ENCODE assay signal across 1 cellular context in genomic region chr12:31728917-31729640, GRCh38.
TF ChIP-seq lines count a peak whose summit lies in the region.

Gene AMN1 (minus strand): TSS chr12:31729021. CDS start chr12:31729008, 13 bp downstream.

TF ChIP-seq in HepG2, 621 proteins besides CTCF, POLR2A, EP300 and RAD21 (continued from another document and continues in another):
- TF ChIP-seq ZBTB4 (CRISPR knock-in tag; IDR thresholded peaks at IDR 0.05; ENCODE audit: borderline replicate concordance), result no peak
- no peak for TF ChIP-seq ZNF597 (CRISPR knock-in tag; IDR thresholded peaks at IDR 0.05)
- peak; percentile 94 for TF ChIP-seq SP4 (CRISPR knock-in tag; IDR thresholded peaks at IDR 0.05)
- TF ChIP-seq ZNF431 (CRISPR knock-in tag; IDR thresholded peaks at IDR 0.05; ENCODE audit: borderline replicate concordance, low read depth), result peak; percentile 75; the same call in 1 of the 2 replicates
- TF ChIP-seq CEBPZ (IDR thresholded peaks at IDR 0.05; ENCODE audit: low read length), result no peak
- TF ChIP-seq, protein P1, sequence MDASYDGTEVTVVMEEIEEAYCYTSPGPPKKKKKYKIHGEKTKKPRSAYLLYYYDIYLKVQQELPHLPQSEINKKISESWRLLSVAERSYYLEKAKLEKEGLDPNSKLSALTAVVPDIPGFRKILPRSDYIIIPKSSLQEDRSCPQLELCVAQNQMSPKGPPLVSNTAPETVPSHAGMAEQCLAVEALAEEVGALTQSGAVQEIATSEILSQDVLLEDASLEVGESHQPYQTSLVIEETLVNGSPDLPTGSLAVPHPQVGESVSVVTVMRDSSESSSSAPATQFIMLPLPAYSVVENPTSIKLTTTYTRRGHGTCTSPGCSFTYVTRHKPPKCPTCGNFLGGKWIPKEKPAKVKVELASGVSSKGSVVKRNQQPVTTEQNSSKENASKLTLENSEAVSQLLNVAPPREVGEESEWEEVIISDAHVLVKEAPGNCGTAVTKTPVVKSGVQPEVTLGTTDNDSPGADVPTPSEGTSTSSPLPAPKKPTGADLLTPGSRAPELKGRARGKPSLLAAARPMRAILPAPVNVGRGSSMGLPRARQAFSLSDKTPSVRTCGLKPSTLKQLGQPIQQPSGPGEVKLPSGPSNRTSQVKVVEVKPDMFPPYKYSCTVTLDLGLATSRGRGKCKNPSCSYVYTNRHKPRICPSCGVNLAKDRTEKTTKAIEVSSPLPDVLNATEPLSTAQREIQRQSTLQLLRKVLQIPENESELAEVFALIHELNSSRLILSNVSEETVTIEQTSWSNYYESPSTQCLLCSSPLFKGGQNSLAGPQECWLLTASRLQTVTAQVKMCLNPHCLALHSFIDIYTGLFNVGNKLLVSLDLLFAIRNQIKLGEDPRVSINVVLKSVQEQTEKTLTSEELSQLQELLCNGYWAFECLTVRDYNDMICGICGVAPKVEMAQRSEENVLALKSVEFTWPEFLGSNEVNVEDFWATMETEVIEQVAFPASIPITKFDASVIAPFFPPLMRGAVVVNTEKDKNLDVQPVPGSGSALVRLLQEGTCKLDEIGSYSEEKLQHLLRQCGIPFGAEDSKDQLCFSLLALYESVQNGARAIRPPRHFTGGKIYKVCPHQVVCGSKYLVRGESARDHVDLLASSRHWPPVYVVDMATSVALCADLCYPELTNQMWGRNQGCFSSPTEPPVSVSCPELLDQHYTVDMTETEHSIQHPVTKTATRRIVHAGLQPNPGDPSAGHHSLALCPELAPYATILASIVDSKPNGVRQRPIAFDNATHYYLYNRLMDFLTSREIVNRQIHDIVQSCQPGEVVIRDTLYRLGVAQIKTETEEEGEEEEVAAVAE (CRISPR knock-in tag; IDR thresholded peaks at IDR 0.05; ENCODE audit: borderline replicate concordance), result 0 out of 2 replicates have a peak, but pooled peaks have one; percentile 67
- peak; percentile 90 for TF ChIP-seq ZGPAT (CRISPR knock-in tag; IDR thresholded peaks at IDR 0.05)
- no peak for TF ChIP-seq RARG (CRISPR knock-in tag; IDR thresholded peaks at IDR 0.05; ENCODE audit: low read depth)
- peak; percentile 52; the same call in 1 of the 2 replicates for TF ChIP-seq NFKB2 (CRISPR knock-in tag; IDR thresholded peaks at IDR 0.05; ENCODE audit: borderline replicate concordance)
- TF ChIP-seq ZC3H4 (CRISPR knock-in tag; IDR thresholded peaks at IDR 0.05; ENCODE audit: borderline replicate concordance), result no peak
- TF ChIP-seq EZH2 (conservative IDR thresholded peaks at IDR 0.05; ENCODE audit: low read depth, low read length), result no peak
- TF ChIP-seq ZNF18 (CRISPR knock-in tag; IDR thresholded peaks at IDR 0.05; ENCODE audit: insufficient replicate concordance), result no peak
- TF ChIP-seq, protein P2, sequence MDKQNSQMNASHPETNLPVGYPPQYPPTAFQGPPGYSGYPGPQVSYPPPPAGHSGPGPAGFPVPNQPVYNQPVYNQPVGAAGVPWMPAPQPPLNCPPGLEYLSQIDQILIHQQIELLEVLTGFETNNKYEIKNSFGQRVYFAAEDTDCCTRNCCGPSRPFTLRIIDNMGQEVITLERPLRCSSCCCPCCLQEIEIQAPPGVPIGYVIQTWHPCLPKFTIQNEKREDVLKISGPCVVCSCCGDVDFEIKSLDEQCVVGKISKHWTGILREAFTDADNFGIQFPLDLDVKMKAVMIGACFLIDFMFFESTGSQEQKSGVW (CRISPR knock-in tag; IDR thresholded peaks at IDR 0.05; ENCODE audit: borderline replicate concordance), result no peak
- peak; percentile 52; the same call in 1 of the 2 replicates for TF ChIP-seq ZBTB20 (CRISPR knock-in tag; IDR thresholded peaks at IDR 0.05; ENCODE audit: borderline replicate concordance, low read depth)
- TF ChIP-seq ZNF788 (CRISPR knock-in tag; IDR thresholded peaks at IDR 0.05; ENCODE audit: borderline replicate concordance), result peak; percentile 16; the same call in 1 of the 2 replicates
- TF ChIP-seq PAWR (CRISPR knock-in tag; IDR thresholded peaks at IDR 0.05; ENCODE audit: borderline replicate concordance), result no peak
- TF ChIP-seq IKZF5 (CRISPR knock-in tag; IDR thresholded peaks at IDR 0.05), result peak; percentile 89
- 0 out of 2 replicates have a peak, but pooled peaks have one; percentile 12 for TF ChIP-seq GFI1 (CRISPR knock-in tag; IDR thresholded peaks at IDR 0.05; ENCODE audit: borderline replicate concordance)
- 0 out of 2 replicates have a peak, but pooled peaks have one; percentile 64 for TF ChIP-seq EED (CRISPR knock-in tag; IDR thresholded peaks at IDR 0.05)
- no peak for TF ChIP-seq ZNF746 (CRISPR knock-in tag; IDR thresholded peaks at IDR 0.05)
- peak; percentile 28; the same call in 1 of the 2 replicates for TF ChIP-seq RFX3 (CRISPR knock-in tag; IDR thresholded peaks at IDR 0.05)
- no peak for TF ChIP-seq NFRKB (IDR thresholded peaks at IDR 0.05)
- TF ChIP-seq ZNF781 (CRISPR knock-in tag; IDR thresholded peaks at IDR 0.05; ENCODE audit: borderline replicate concordance, not compliant biosample characterization), result peak; percentile 77
- TF ChIP-seq CC2D1A (CRISPR knock-in tag; IDR thresholded peaks at IDR 0.05), result 0 out of 2 replicates have a peak, but pooled peaks have one; percentile 55
- TF ChIP-seq, protein P3, sequence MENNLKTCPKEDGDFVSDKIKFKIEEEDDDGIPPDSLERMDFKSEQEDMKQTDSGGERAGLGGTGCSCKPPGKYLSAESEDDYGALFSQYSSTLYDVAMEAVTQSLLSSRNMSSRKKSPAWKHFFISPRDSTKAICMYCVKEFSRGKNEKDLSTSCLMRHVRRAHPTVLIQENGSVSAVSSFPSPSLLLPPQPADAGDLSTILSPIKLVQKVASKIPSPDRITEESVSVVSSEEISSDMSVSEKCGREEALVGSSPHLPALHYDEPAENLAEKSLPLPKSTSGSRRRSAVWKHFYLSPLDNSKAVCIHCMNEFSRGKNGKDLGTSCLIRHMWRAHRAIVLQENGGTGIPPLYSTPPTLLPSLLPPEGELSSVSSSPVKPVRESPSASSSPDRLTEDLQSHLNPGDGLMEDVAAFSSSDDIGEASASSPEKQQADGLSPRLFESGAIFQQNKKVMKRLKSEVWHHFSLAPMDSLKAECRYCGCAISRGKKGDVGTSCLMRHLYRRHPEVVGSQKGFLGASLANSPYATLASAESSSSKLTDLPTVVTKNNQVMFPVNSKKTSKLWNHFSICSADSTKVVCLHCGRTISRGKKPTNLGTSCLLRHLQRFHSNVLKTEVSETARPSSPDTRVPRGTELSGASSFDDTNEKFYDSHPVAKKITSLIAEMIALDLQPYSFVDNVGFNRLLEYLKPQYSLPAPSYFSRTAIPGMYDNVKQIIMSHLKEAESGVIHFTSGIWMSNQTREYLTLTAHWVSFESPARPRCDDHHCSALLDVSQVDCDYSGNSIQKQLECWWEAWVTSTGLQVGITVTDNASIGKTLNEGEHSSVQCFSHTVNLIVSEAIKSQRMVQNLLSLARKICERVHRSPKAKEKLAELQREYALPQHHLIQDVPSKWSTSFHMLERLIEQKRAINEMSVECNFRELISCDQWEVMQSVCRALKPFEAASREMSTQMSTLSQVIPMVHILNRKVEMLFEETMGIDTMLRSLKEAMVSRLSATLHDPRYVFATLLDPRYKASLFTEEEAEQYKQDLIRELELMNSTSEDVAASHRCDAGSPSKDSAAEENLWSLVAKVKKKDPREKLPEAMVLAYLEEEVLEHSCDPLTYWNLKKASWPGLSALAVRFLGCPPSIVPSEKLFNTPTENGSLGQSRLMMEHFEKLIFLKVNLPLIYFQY (CRISPR knock-in tag; IDR thresholded peaks at IDR 0.05; ENCODE audit: borderline replicate concordance), result peak; percentile 54; the same call in 1 of the 2 replicates
- TF ChIP-seq ZNF839 (CRISPR knock-in tag; IDR thresholded peaks at IDR 0.05; ENCODE audit: borderline replicate concordance), result no peak
- TF ChIP-seq, protein P4, sequence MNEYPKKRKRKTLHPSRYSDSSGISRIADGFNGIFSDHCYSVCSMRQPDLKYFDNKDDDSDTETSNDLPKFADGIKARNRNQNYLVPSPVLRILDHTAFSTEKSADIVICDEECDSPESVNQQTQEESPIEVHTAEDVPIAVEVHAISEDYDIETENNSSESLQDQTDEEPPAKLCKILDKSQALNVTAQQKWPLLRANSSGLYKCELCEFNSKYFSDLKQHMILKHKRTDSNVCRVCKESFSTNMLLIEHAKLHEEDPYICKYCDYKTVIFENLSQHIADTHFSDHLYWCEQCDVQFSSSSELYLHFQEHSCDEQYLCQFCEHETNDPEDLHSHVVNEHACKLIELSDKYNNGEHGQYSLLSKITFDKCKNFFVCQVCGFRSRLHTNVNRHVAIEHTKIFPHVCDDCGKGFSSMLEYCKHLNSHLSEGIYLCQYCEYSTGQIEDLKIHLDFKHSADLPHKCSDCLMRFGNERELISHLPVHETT (CRISPR knock-in tag; conservative IDR thresholded peaks at IDR 0.05), result peak; percentile 82
- no peak; the same call in 1 of the 2 replicates for TF ChIP-seq ZNF136 (CRISPR knock-in tag; IDR thresholded peaks at IDR 0.05; ENCODE audit: low read depth)
- peak; percentile 99 for TF ChIP-seq CREM (IDR thresholded peaks at IDR 0.05)
- peak; percentile 87 for TF ChIP-seq CREM (CRISPR knock-in tag; IDR thresholded peaks at IDR 0.05)
- TF ChIP-seq ZNF138 (CRISPR knock-in tag; IDR thresholded peaks at IDR 0.05; ENCODE audit: low read depth), result no peak
